Comparison of ENCODE assay signal across 9 cellular contexts in genomic region chr5:177369050-177369912, GRCh38. TPM values are rescaled to one million over a fixed set of nuclear protein-coding genes. Genes with fewer than 3 reads are reported as not detected.
A peak's percentile ranks its signal among the peaks of the same experiment; 100 is the strongest.
DNase-seq lines count a peak whose midpoint lies in the region; ATAC-seq lines count a peak whose summit lies in the region.
"Had no signal": no experiment of that assay in that cellular context is flagged by ENCODE, and none has a peak within 500 bp of the region (broad histone marks: within the 10 kb centered on the region; RNA-seq: fewer than 3 reads in every experiment).

No MANE protein-coding gene starts in this region.

- H3K27me3 Mint-ChIP-seq in activated T-cell treated with anti-CD3 and anti-CD28 coated beads, Interleukin-2, amount 50 U/mL, for 24 hours: no peaks in the 10 kb centered on the region
- H3K27me3 Mint-ChIP-seq in naive thymus-derived CD4-positive, alpha-beta T cell: no peaks in the 10 kb centered on the region

- H3K4me3 ChIP-seq in naive thymus-derived CD4-positive, alpha-beta T cell (ENCODE audit: low read length): no peak overlapping the region

- peaks cover 25 to 73% (median 26%) of the 10 kb centered on the region in 3 experiments for H3K36me3 ChIP-seq in naive thymus-derived CD4-positive, alpha-beta T cell (ENCODE audit: control insufficient read depth in 2 of 3, insufficient read depth in 3 of 3, low read length in 3 of 3)

- H3K4me1 Mint-ChIP-seq in activated T-cell treated with anti-CD3 and anti-CD28 coated beads, Interleukin-2, amount 50 U/mL, for 24 hours (ENCODE audit: low read depth): peaks cover 77% of the 10 kb centered on the region
- H3K4me1 Mint-ChIP-seq in naive thymus-derived CD4-positive, alpha-beta T cell: peaks cover 47 to 80% (median 66%) of the 10 kb centered on the region in 7 donors

- H3K36me3 Mint-ChIP-seq in activated T-cell treated with anti-CD3 and anti-CD28 coated beads, Interleukin-2, amount 50 U/mL, for 24 hours (ENCODE audit: low read depth): peaks cover 77% of the 10 kb centered on the region
- peaks cover 12 to 39% (median 18%) of the 10 kb centered on the region in 5 donors for H3K36me3 Mint-ChIP-seq in naive thymus-derived CD4-positive, alpha-beta T cell

- H3K9me3 Mint-ChIP-seq in activated T-cell treated with anti-CD3 and anti-CD28 coated beads, Interleukin-2, amount 50 U/mL, for 24 hours: no peaks in the 10 kb centered on the region
- H3K9me3 Mint-ChIP-seq in naive thymus-derived CD4-positive, alpha-beta T cell: no peaks in the 10 kb centered on the region

- intact Hi-C loops in naive thymus-derived CD4-positive, alpha-beta T cell (cut with micrococcal nuclease): no loop called here

- DNase-seq in activated T-cell treated with anti-CD3 and anti-CD28 coated beads, Interleukin-2, amount 50 U/mL, for 24 hours: no peak
- DNase-seq in activated T-cell treated with anti-CD3 and anti-CD28 coated beads for 4 hours (no peak), NCI-H226 (peak; percentile 28), T47D (ENCODE audit: low read depth in 1 of 2, low spot score in 1 of 2) (peak; percentile 64 to 71)
- DNase-seq in naive thymus-derived CD4-positive, alpha-beta T cell: peak in 3 of 9 donors; percentile 31 to 44 (median 40)

- no peaks in the 10 kb centered on the region for H3K27me3 ChIP-seq in naive thymus-derived CD4-positive, alpha-beta T cell (ENCODE audit: control insufficient read depth in 2 of 2, insufficient read depth in 2 of 2, low read length in 2 of 2)

- POLR2A ChIA-PET in naive thymus-derived CD4-positive, alpha-beta T cell (lab: Charles Lee): interaction anchor here (0.6 to 7.3 kb wide), 14 partner anchors 9 to 84 kb away, joined by 3 to 123 read pairs (median 4); partner anchors contain the start of genes LMAN2, PRR7, RGS14 and SLC34A1

- no peak overlapping the region for H3K4me3 Mint-ChIP-seq in activated T-cell treated with anti-CD3 and anti-CD28 coated beads, Interleukin-2, amount 50 U/mL, for 24 hours
- H3K4me3 Mint-ChIP-seq in naive thymus-derived CD4-positive, alpha-beta T cell: peak overlapping the region in 9 of 10 donors; percentile 44 to 75 (median 55)

- peak overlapping the region; percentile 22 for H3K27ac ChIP-seq in naive thymus-derived CD4-positive, alpha-beta T cell (ENCODE audit: low read depth, low read length)

- peaks cover 43 to 71% of the 10 kb centered on the region in 2 donors for H3K4me1 ChIP-seq in naive thymus-derived CD4-positive, alpha-beta T cell (ENCODE audit: control insufficient read depth in 2 of 2, insufficient read depth in 2 of 2, low read length in 2 of 2)

- no peaks in the 10 kb centered on the region for H3K9me3 ChIP-seq in naive thymus-derived CD4-positive, alpha-beta T cell (ENCODE audit: control insufficient read depth in 2 of 3, low read length in 3 of 3)

- in situ Hi-C loops in T47D (cut with HindIII; ENCODE audit: low pct_unique_long_range_greater_than_20kb, low sequenced_read_pairs): no loop called here

- CTCF ChIA-PET in naive thymus-derived CD4-positive, alpha-beta T cell (lab: Charles Lee): interaction anchor here (0.6 to 6.0 kb wide), 13 partner anchors 8 to 135 kb away, joined by 3 to 75 read pairs (median 6); partner anchors contain the start of genes LMAN2, PDLIM7 and SLC34A1

- no peak for ATAC-seq in naive thymus-derived CD4-positive, alpha-beta T cell
- ATAC-seq in HG03025 (IDR thresholded peaks at IDR 0.05; ENCODE audit: low FRiP score, unreplicated experiment): no peak
- ATAC-seq in HG02870 (IDR thresholded peaks at IDR 0.05; ENCODE audit: unreplicated experiment): no peak
- ATAC-seq in HG02763 (IDR thresholded peaks at IDR 0.05; ENCODE audit: unreplicated experiment): no peak

- peak overlapping the region; percentile 70 for H3K27ac Mint-ChIP-seq in activated T-cell treated with anti-CD3 and anti-CD28 coated beads, Interleukin-2, amount 50 U/mL, for 24 hours
- peak overlapping the region; percentile 50 to 96 (median 86) for H3K27ac Mint-ChIP-seq in naive thymus-derived CD4-positive, alpha-beta T cell

RNA-seq across cellular contexts. Expression of gene RGS14, which starts 11.6 kb away (rescaled TPM):
- total RNA-seq in naive thymus-derived CD4-positive, alpha-beta T cell: 100 to 1,000 TPM in 3 of 5 experiments, 10 to 100 TPM in 2; 68.4 to 196 (median 112) TPM
- polyA plus RNA-seq in naive thymus-derived CD4-positive, alpha-beta T cell: 100 to 1,000 TPM in 1 of 2 donors, 10 to 100 TPM in 1; 32.9 to 100 TPM

RNA-seq across cellular contexts. Expression of gene SLC34A1, which starts 15.0 kb away (rescaled TPM):
- under 1 TPM in 2 of 5 experiments, not detected in 3; 0.27 to 0.29 TPM for total RNA-seq in naive thymus-derived CD4-positive, alpha-beta T cell
- not detected for polyA plus RNA-seq in naive thymus-derived CD4-positive, alpha-beta T cell
- polyA plus RNA-seq: adipose tissue had no signal

RNA-seq across cellular contexts. Expression of gene LMAN2, which starts 17.8 kb away (rescaled TPM):
- total RNA-seq in naive thymus-derived CD4-positive, alpha-beta T cell: 100 to 1,000 TPM in 2 of 5 experiments, 10 to 100 TPM in 3; 71.8 to 144 (median 99.7) TPM
- polyA plus RNA-seq in naive thymus-derived CD4-positive, alpha-beta T cell: 100 to 1,000 TPM; 194 to 202 TPM

RNA-seq across cellular contexts. Expression of gene PFN3, which starts 31.2 kb away (rescaled TPM):
- not detected for total RNA-seq in naive thymus-derived CD4-positive, alpha-beta T cell
- not detected for polyA plus RNA-seq in naive thymus-derived CD4-positive, alpha-beta T cell
- polyA plus RNA-seq: adipose tissue had no signal

RNA-seq across cellular contexts. Expression of gene F12, which starts 40.1 kb away (rescaled TPM):
- 1 to 10 TPM in 1 of 5 experiments, under 1 TPM in 2, not detected in 2; 0.16 to 2.1 (median 0.34) TPM for total RNA-seq in naive thymus-derived CD4-positive, alpha-beta T cell
- polyA plus RNA-seq in naive thymus-derived CD4-positive, alpha-beta T cell: under 1 TPM in 1 of 2 donors, not detected in 1; 0.64 TPM

Comparison
In these comparisons a context has a peak if more than half of its experiments do, and no peak if none do; other contexts are left out.
1. DNase-seq: peak in NCI-H226 (single experiment) and T47D (2 of 2); none in activated T-cell treated with anti-CD3 and anti-CD28 coated beads, Interleukin-2, amount 50 U/mL, for 24 hours (single experiment) and activated T-cell treated with anti-CD3 and anti-CD28 coated beads for 4 hours (single experiment).